15 cellular contexts compared by ENCODE assay signal in genomic region chr7:143389316-143390097, GRCh38. TPM values are rescaled to one million over a fixed set of nuclear protein-coding genes. Genes with fewer than 3 reads are reported as not detected.
A peak's percentile ranks its signal among the peaks of the same experiment; 100 is the strongest.
DNase-seq lines count a peak whose midpoint lies in the region; ATAC-seq and TF ChIP-seq lines count a peak whose summit lies in the region.
"Had no signal": no experiment of that assay in that cellular context is flagged by ENCODE, and none has a peak within 500 bp of the region (broad histone marks: within the 10 kb centered on the region; RNA-seq: fewer than 3 reads in every experiment).

No MANE protein-coding gene starts in this region.

- no peaks in the 10 kb centered on the region for H3K36me3 Mint-ChIP-seq in natural killer cell treated with Interleukin-12 subunit alpha and Interleukin-12 subunit beta and Interleukin-15 and Interleukin-18, amount 100 ng/mL, for 72 hours
- H3K36me3 Mint-ChIP-seq in natural killer cell = no peaks in the 10 kb centered on the region
- peaks cover 15% of the 10 kb centered on the region for H3K36me3 Mint-ChIP-seq in activated naive CD8-positive, alpha-beta T cell treated with anti-CD3 and anti-CD28 coated beads, Interleukin-2, amount 10 ng/mL, durations not matched to agents 7 days and 5 days

- no peak overlapping the region for H3K4me3 Mint-ChIP-seq in natural killer cell treated with Interleukin-12 subunit alpha and Interleukin-12 subunit beta and Interleukin-15 and Interleukin-18, amount 100 ng/mL, for 72 hours
- H3K4me3 Mint-ChIP-seq in natural killer cell = no peak overlapping the region
- no peak overlapping the region for H3K4me3 Mint-ChIP-seq in activated naive CD8-positive, alpha-beta T cell treated with anti-CD3 and anti-CD28 coated beads, Interleukin-2, amount 10 ng/mL, durations not matched to agents 7 days and 5 days

- peaks cover 6 to 15% of the 10 kb centered on the region in 2 donors for H3K4me1 Mint-ChIP-seq in natural killer cell treated with Interleukin-12 subunit alpha and Interleukin-12 subunit beta and Interleukin-15 and Interleukin-18, amount 100 ng/mL, for 72 hours (ENCODE audit: low read depth in 2 of 2)
- peaks cover 0 to 12% of the 10 kb centered on the region in 2 donors for H3K4me1 Mint-ChIP-seq in natural killer cell
- peaks cover 8% of the 10 kb centered on the region for H3K4me1 Mint-ChIP-seq in activated naive CD8-positive, alpha-beta T cell treated with anti-CD3 and anti-CD28 coated beads, Interleukin-2, amount 10 ng/mL, durations not matched to agents 7 days and 5 days

- H3K9me3 Mint-ChIP-seq in natural killer cell treated with Interleukin-12 subunit alpha and Interleukin-12 subunit beta and Interleukin-15 and Interleukin-18, amount 100 ng/mL, for 72 hours = no peaks in the 10 kb centered on the region
- no peaks in the 10 kb centered on the region for H3K9me3 Mint-ChIP-seq in natural killer cell
- no peaks in the 10 kb centered on the region for H3K9me3 Mint-ChIP-seq in activated naive CD8-positive, alpha-beta T cell treated with anti-CD3 and anti-CD28 coated beads, Interleukin-2, amount 10 ng/mL, durations not matched to agents 7 days and 5 days

- POLR2A ChIA-PET in activated naive CD8-positive, alpha-beta T cell treated with anti-CD3 and anti-CD28 coated beads, Interleukin-2, amount 10 ng/mL, durations not matched to agents 7 days and 5 days (lab: Charles Lee) = interaction anchor here (1.3 to 6.7 kb wide), 2 partner anchors 9 to 18 kb away, joined by 4 to 40 read pairs; partner anchors contain the start of gene EPHA1

- no peak for DNase-seq in natural killer cell treated with Interleukin-12 subunit alpha and Interleukin-12 subunit beta and Interleukin-15 and Interleukin-18, amount 100 ng/mL, for 72 hours (ENCODE audit: low spot score)
- DNase-seq in natural killer cell = no peak
- DNase-seq in activated naive CD8-positive, alpha-beta T cell treated with anti-CD3 and anti-CD28 coated beads, Interleukin-2, amount 10 ng/mL, durations not matched to agents 7 days and 5 days = no peak
- peak; percentile 53 for DNase-seq in islet precursor cell
- DNase-seq in HuH-7 (ENCODE audit: low spot score) = no peak
- no peak for DNase-seq in ureter (ENCODE audit: low spot score)
- no peak for DNase-seq in NCI-H748 (lab: John Stamatoyannopoulos, UW; ENCODE audit: unreplicated experiment)
- no peak for DNase-seq in T-helper 9 cell
- DNase-seq: NCI-H1436; stimulated activated CD4-positive, alpha-beta T cell treated with anti-CD3 and anti-CD28 coated beads, Interleukin-4, amount 100 ng/mL, for 4 hours; SW 1271 had no signal

- TF ChIP-seq CTCF in natural killer cell (IDR thresholded peaks at IDR 0.05) = no peak

- no peaks in the 10 kb centered on the region for H3K27me3 Mint-ChIP-seq in natural killer cell treated with Interleukin-12 subunit alpha and Interleukin-12 subunit beta and Interleukin-15 and Interleukin-18, amount 100 ng/mL, for 72 hours
- H3K27me3 Mint-ChIP-seq in natural killer cell (ENCODE audit: low read depth in 2 of 2) = no peaks in the 10 kb centered on the region
- no peaks in the 10 kb centered on the region for H3K27me3 Mint-ChIP-seq in activated naive CD8-positive, alpha-beta T cell treated with anti-CD3 and anti-CD28 coated beads, Interleukin-2, amount 10 ng/mL, durations not matched to agents 7 days and 5 days

- ATAC-seq in natural killer cell treated with Interleukin-12 subunit alpha and Interleukin-12 subunit beta and Interleukin-15 and Interleukin-18, amount 100 ng/mL, for 72 hours = no peak
- ATAC-seq in natural killer cell = no peak
- ATAC-seq in activated naive CD8-positive, alpha-beta T cell treated with anti-CD3 and anti-CD28 coated beads, Interleukin-2, amount 10 ng/mL, durations not matched to agents 7 days and 5 days (ENCODE audit: low read depth) = no peak

- peak overlapping the region; percentile 43 to 59 for H3K27ac Mint-ChIP-seq in natural killer cell treated with Interleukin-12 subunit alpha and Interleukin-12 subunit beta and Interleukin-15 and Interleukin-18, amount 100 ng/mL, for 72 hours
- peak overlapping the region in 1 of 2 donors; percentile 65 for H3K27ac Mint-ChIP-seq in natural killer cell
- H3K27ac Mint-ChIP-seq in activated naive CD8-positive, alpha-beta T cell treated with anti-CD3 and anti-CD28 coated beads, Interleukin-2, amount 10 ng/mL, durations not matched to agents 7 days and 5 days = peak overlapping the region; percentile 24

- intact Hi-C loops in natural killer cell (cut with micrococcal nuclease) = no loop called here

RNA-seq across cellular contexts. Expression of gene ZYX, which starts 8.4 kb away (rescaled TPM):
- 100 to 1,000 TPM in 1 of 2 donors, 10 to 100 TPM in 1; 81.6 to 114 TPM for total RNA-seq in natural killer cell treated with Interleukin-12 subunit alpha and Interleukin-12 subunit beta and Interleukin-15 and Interleukin-18, amount 100 ng/mL, for 72 hours
- total RNA-seq in natural killer cell = 100 to 1,000 TPM; 168 to 219 (median 186) TPM
- 100 to 1,000 TPM; 199 to 200 TPM for total RNA-seq in activated naive CD8-positive, alpha-beta T cell treated with anti-CD3 and anti-CD28 coated beads, Interleukin-2, amount 10 ng/mL, durations not matched to agents 7 days and 5 days
- total RNA-seq in ureter = 169 TPM

RNA-seq across cellular contexts. Expression of gene EPHA1, which starts 19.1 kb away (rescaled TPM):
- under 1 TPM in 1 of 2 donors, not detected in 1; 0.21 TPM for total RNA-seq in natural killer cell treated with Interleukin-12 subunit alpha and Interleukin-12 subunit beta and Interleukin-15 and Interleukin-18, amount 100 ng/mL, for 72 hours
- 1 to 10 TPM in 2 of 3 donors, not detected in 1; 1.0 to 1.2 TPM for total RNA-seq in natural killer cell
- 10 to 100 TPM; 27.3 to 28.2 TPM for total RNA-seq in activated naive CD8-positive, alpha-beta T cell treated with anti-CD3 and anti-CD28 coated beads, Interleukin-2, amount 10 ng/mL, durations not matched to agents 7 days and 5 days
- 24.9 TPM for total RNA-seq in ureter
- total RNA-seq: glomerular endothelial cell had no signal

RNA-seq across cellular contexts. Expression of gene FAM131B, which starts 27.0 kb away (rescaled TPM):
- total RNA-seq in natural killer cell treated with Interleukin-12 subunit alpha and Interleukin-12 subunit beta and Interleukin-15 and Interleukin-18, amount 100 ng/mL, for 72 hours = 1 to 10 TPM; 2.9 TPM
- total RNA-seq in natural killer cell (1 to 10 TPM; 2.3 to 2.8 (median 2.5) TPM), ureter (0.57 TPM)
- total RNA-seq in activated naive CD8-positive, alpha-beta T cell treated with anti-CD3 and anti-CD28 coated beads, Interleukin-2, amount 10 ng/mL, durations not matched to agents 7 days and 5 days = 1 to 10 TPM; 2.3 to 2.9 TPM

RNA-seq across cellular contexts. Expression of gene TAS2R60, which starts 53.7 kb away (rescaled TPM):
- not detected for total RNA-seq in natural killer cell treated with Interleukin-12 subunit alpha and Interleukin-12 subunit beta and Interleukin-15 and Interleukin-18, amount 100 ng/mL, for 72 hours
- total RNA-seq in natural killer cell = under 1 TPM in 1 of 3 donors, not detected in 2; 0.40 TPM
- total RNA-seq in activated naive CD8-positive, alpha-beta T cell treated with anti-CD3 and anti-CD28 coated beads, Interleukin-2, amount 10 ng/mL, durations not matched to agents 7 days and 5 days = under 1 TPM in 1 of 2 experiments, not detected in 1; 0.65 TPM
- total RNA-seq in ureter = 0.55 TPM
- total RNA-seq: cardiac muscle cell, glomerular endothelial cell, lower leg skin, prostate gland had no signal

Comparison
In these comparisons a context has a peak if more than half of its experiments do, and no peak if none do; other contexts are left out.
1. RNA of gene EPHA1, which starts 19.1 kb away (total RNA-seq): 27.3 to 28.2 TPM in activated naive CD8-positive, alpha-beta T cell treated with anti-CD3 and anti-CD28 coated beads, Interleukin-2, amount 10 ng/mL, durations not matched to agents 7 days and 5 days and 24.9 TPM in ureter (single experiment); 1.0 to 1.2 TPM in natural killer cell and 0.21 TPM in natural killer cell treated with Interleukin-12 subunit alpha and Interleukin-12 subunit beta and Interleukin-15 and Interleukin-18, amount 100 ng/mL, for 72 hours; every median in the first group is over 10 times any median in the second.